Comparison of ENCODE assay signal across 31 cellular contexts in the genomic region with DNA sequence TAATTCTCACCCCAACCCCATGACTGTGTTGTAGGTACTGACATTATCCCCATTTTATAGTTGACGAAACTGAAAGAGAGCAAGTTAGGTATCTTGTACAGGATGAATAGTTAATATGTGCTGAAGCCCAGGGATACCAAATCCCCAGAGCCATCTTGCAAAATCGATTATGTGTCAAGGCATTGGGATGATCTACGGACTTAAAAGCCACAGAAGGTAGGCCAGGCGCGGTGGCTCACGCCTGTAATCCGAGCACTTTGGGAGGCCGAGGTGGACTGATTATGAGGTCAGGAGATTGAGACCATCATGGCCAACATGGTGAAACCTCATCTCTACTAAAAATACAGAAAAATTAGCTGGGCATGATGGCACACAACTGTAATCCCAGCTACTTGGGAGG.
"Had no signal": no experiment of that assay in that cellular context is flagged by ENCODE, and none has a peak within 500 bp of the region (broad histone marks: within the 10 kb centered on the region; RNA-seq: fewer than 3 reads in every experiment).

No MANE protein-coding gene starts in this region.

- ATAC-seq: activated CD8-positive, alpha-beta T cell treated with anti-CD3 and anti-CD28 coated beads for 36 hours; activated naive CD4-positive, alpha-beta T cell treated with anti-CD3 and anti-CD28 coated beads, Interleukin-2, amount 50 U/mL, for 72 hours; activated T-cell treated with anti-CD3 and anti-CD28 coated beads, Interleukin-2, amount 50 U/mL, for 4 hours; activated T-cell treated with anti-CD3 and anti-CD28 coated beads, Interleukin-2, amount 50 U/mL, for 72 hours; activated T-helper 17 cell treated with anti-CD3 and anti-CD28 coated beads, Interleukin-2, amount 50 U/mL, for 72 hours; body of pancreas had no signal

- DNase-seq: activated B cell treated with CpG ODN at 0.5 μM for 24 hours; activated CD4-positive, alpha-beta memory T cell treated with anti-CD3 and anti-CD28 coated beads for 36 hours; activated CD4-positive, alpha-beta T cell treated with anti-CD3 and anti-CD28 coated beads for 4 hours; activated CD4-positive, alpha-beta T cell treated with anti-CD3 and anti-CD28 coated beads, Interleukin-2, amount 10 ng/mL, durations not matched to agents 24 days and 14 days; activated CD4-positive, alpha-beta T cell treated with anti-CD3 and anti-CD28 coated beads, Interleukin-2, amount 50 U/mL, for 1 hour; activated CD4-positive, alpha-beta T cell treated with anti-CD3 and anti-CD28 coated beads, Interleukin-2, amount 50 U/mL, for 4 hours; activated CD4-positive, CD25-positive, alpha-beta regulatory T cell treated with anti-CD3 and anti-CD28 coated beads, Interleukin-2, amount 50 U/mL, for 72 hours; activated CD8-positive, alpha-beta memory T cell treated with anti-CD3 and anti-CD28 coated beads, Interleukin-2, amount 50 U/mL, for 4 hours; activated CD8-positive, alpha-beta T cell treated with anti-CD3 and anti-CD28 coated beads for 36 hours; activated effector memory CD4-positive, alpha-beta T cell treated with anti-CD3 and anti-CD28 coated beads, Interleukin-2, amount 50 U/mL, for 16 hours; activated gamma-delta T cell treated with Interleukin-2 at 50 U/mL for 16 hours; activated naive CD4-positive, alpha-beta T cell; activated naive CD4-positive, alpha-beta T cell treated with anti-CD3 and anti-CD28 coated beads for 36 hours; activated naive CD4-positive, alpha-beta T cell treated with anti-CD3 and anti-CD28 coated beads, Interleukin-2, amount 50 U/mL, for 16 hours; activated naive CD8-positive, alpha-beta T cell treated with anti-CD3 and anti-CD28 coated beads for 36 hours; activated T-cell treated with anti-CD3 and anti-CD28 coated beads for 4 hours; activated T-cell treated with anti-CD3 and anti-CD28 coated beads, Interleukin-2, amount 50 U/mL, for 1 hour; activated T-cell treated with anti-CD3 and anti-CD28 coated beads, Interleukin-2, amount 50 U/mL, for 4 hours; activated T-cell treated with anti-CD3 and anti-CD28 coated beads, Interleukin-2, amount 50 U/mL, for 72 hours; adrenal gland; amniotic stem cell; aorta; body of pancreas; brain microvascular endothelial cell; cerebellar nuclear complex; T-helper 2 cell; T-helper 9 cell had no signal

- H3K27ac ChIP-seq: adrenal gland, body of pancreas, brain microvascular endothelial cell, breast epithelium had no signal

- FAIRE-seq: astrocyte had no signal

- H3K4me3 ChIP-seq: adrenal gland, body of pancreas, breast epithelium had no signal

- H3K9me3 ChIP-seq: adrenal gland, body of pancreas, breast epithelium had no signal

- H3K36me3 ChIP-seq: adrenal gland, brain microvascular endothelial cell, breast epithelium had no signal

- H3K27me3 ChIP-seq: adrenal gland, body of pancreas, brain microvascular endothelial cell, breast epithelium had no signal

- H3K4me1 ChIP-seq: adrenal gland, breast epithelium had no signal
